1 cellular context compared by ENCODE assay signal in the genomic region with DNA sequence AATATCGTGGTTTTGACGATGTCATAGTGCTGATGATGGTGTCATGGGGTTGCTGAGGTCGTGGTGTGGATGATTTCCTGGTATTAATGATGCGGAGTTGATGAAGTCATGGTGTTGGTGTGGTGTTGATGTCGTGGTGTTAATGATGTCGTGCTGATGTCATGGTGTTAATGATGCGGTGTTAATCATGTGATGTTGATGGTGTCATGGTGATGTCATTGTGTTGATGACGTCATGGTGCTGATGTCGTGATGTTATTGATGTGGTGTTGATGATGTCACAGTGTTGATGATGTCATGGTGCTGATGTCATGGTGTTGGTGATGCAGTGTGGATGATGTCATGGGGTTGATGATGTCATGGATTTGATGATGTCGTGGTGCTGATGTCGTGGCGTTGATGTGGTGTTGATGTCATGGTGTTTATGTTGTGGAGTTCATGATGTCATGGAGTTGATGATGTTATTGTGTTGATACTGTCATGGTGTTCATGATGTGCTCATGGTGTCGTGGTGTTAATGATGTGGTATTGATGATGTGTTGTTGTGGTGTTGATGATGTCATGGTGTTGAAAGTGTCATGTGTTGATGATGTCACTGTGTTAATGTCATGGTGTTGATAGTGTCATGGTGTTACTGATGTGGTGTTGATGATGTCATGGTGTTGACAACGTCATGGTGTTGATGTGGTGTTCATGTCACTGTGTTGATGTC.
TF ChIP-seq lines count a peak whose summit lies in the region.

No MANE protein-coding gene starts in this region.

TF ChIP-seq in HepG2, 621 proteins besides CTCF, POLR2A, EP300 and RAD21 (continued from another document):
- TF ChIP-seq, protein P1, sequence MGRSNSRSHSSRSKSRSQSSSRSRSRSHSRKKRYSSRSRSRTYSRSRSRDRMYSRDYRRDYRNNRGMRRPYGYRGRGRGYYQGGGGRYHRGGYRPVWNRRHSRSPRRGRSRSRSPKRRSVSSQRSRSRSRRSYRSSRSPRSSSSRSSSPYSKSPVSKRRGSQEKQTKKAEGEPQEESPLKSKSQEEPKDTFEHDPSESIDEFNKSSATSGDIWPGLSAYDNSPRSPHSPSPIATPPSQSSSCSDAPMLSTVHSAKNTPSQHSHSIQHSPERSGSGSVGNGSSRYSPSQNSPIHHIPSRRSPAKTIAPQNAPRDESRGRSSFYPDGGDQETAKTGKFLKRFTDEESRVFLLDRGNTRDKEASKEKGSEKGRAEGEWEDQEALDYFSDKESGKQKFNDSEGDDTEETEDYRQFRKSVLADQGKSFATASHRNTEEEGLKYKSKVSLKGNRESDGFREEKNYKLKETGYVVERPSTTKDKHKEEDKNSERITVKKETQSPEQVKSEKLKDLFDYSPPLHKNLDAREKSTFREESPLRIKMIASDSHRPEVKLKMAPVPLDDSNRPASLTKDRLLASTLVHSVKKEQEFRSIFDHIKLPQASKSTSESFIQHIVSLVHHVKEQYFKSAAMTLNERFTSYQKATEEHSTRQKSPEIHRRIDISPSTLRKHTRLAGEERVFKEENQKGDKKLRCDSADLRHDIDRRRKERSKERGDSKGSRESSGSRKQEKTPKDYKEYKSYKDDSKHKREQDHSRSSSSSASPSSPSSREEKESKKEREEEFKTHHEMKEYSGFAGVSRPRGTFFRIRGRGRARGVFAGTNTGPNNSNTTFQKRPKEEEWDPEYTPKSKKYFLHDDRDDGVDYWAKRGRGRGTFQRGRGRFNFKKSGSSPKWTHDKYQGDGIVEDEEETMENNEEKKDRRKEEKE (IDR thresholded peaks at IDR 0.05), result no peak
- no peak for TF ChIP-seq KLF9 (CRISPR knock-in tag; IDR thresholded peaks at IDR 0.05; ENCODE audit: low read depth)
- TF ChIP-seq ATF1 (CRISPR knock-in tag; IDR thresholded peaks at IDR 0.05), result peak; percentile 54; the same call in 1 of the 2 replicates
- peak; percentile 87; the same call in 1 of the 2 replicates for TF ChIP-seq CHD4 (IDR thresholded peaks at IDR 0.05; ENCODE audit: borderline replicate concordance, low read length)
- TF ChIP-seq ZNF577 (CRISPR knock-in tag; IDR thresholded peaks at IDR 0.05; ENCODE audit: borderline replicate concordance, low read depth), result no peak
- peak; percentile 86 for TF ChIP-seq HOXA3 (CRISPR knock-in tag; IDR thresholded peaks at IDR 0.05)
- TF ChIP-seq CREB1 (IDR thresholded peaks at IDR 0.05), result peak; percentile 99
- no peak for TF ChIP-seq CREB1 (CRISPR knock-in tag; IDR thresholded peaks at IDR 0.05)
- 0 out of 2 replicates have a peak, but pooled peaks have one; percentile 20 for TF ChIP-seq EHMT2 (IDR thresholded peaks at IDR 0.05; ENCODE audit: borderline replicate concordance, low read depth, low read length)
- peak; percentile 18 for TF ChIP-seq TBL1XR1 (IDR thresholded peaks at IDR 0.05; ENCODE audit: borderline replicate concordance, low read length, partially characterized antibody)
- TF ChIP-seq, protein P2, sequence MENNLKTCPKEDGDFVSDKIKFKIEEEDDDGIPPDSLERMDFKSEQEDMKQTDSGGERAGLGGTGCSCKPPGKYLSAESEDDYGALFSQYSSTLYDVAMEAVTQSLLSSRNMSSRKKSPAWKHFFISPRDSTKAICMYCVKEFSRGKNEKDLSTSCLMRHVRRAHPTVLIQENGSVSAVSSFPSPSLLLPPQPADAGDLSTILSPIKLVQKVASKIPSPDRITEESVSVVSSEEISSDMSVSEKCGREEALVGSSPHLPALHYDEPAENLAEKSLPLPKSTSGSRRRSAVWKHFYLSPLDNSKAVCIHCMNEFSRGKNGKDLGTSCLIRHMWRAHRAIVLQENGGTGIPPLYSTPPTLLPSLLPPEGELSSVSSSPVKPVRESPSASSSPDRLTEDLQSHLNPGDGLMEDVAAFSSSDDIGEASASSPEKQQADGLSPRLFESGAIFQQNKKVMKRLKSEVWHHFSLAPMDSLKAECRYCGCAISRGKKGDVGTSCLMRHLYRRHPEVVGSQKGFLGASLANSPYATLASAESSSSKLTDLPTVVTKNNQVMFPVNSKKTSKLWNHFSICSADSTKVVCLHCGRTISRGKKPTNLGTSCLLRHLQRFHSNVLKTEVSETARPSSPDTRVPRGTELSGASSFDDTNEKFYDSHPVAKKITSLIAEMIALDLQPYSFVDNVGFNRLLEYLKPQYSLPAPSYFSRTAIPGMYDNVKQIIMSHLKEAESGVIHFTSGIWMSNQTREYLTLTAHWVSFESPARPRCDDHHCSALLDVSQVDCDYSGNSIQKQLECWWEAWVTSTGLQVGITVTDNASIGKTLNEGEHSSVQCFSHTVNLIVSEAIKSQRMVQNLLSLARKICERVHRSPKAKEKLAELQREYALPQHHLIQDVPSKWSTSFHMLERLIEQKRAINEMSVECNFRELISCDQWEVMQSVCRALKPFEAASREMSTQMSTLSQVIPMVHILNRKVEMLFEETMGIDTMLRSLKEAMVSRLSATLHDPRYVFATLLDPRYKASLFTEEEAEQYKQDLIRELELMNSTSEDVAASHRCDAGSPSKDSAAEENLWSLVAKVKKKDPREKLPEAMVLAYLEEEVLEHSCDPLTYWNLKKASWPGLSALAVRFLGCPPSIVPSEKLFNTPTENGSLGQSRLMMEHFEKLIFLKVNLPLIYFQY (CRISPR knock-in tag; IDR thresholded peaks at IDR 0.05; ENCODE audit: borderline replicate concordance), result no peak
- peak; percentile 7; the same call in 1 of the 2 replicates for TF ChIP-seq SOX6 (IDR thresholded peaks at IDR 0.05)
- TF ChIP-seq SOX6 (CRISPR knock-in tag; IDR thresholded peaks at IDR 0.05), result no peak
- peak; percentile 16; the same call in 1 of the 2 replicates for TF ChIP-seq RAD51 (IDR thresholded peaks at IDR 0.05; ENCODE audit: borderline replicate concordance)
- peak; percentile 83 for TF ChIP-seq NBN (conservative IDR thresholded peaks at IDR 0.05)
- TF ChIP-seq WIZ (CRISPR knock-in tag; IDR thresholded peaks at IDR 0.05), result no peak
- 0 out of 2 replicates have a peak, but pooled peaks have one; percentile 28 for TF ChIP-seq ZNF672 (CRISPR knock-in tag; IDR thresholded peaks at IDR 0.05)
- TF ChIP-seq, protein P3, sequence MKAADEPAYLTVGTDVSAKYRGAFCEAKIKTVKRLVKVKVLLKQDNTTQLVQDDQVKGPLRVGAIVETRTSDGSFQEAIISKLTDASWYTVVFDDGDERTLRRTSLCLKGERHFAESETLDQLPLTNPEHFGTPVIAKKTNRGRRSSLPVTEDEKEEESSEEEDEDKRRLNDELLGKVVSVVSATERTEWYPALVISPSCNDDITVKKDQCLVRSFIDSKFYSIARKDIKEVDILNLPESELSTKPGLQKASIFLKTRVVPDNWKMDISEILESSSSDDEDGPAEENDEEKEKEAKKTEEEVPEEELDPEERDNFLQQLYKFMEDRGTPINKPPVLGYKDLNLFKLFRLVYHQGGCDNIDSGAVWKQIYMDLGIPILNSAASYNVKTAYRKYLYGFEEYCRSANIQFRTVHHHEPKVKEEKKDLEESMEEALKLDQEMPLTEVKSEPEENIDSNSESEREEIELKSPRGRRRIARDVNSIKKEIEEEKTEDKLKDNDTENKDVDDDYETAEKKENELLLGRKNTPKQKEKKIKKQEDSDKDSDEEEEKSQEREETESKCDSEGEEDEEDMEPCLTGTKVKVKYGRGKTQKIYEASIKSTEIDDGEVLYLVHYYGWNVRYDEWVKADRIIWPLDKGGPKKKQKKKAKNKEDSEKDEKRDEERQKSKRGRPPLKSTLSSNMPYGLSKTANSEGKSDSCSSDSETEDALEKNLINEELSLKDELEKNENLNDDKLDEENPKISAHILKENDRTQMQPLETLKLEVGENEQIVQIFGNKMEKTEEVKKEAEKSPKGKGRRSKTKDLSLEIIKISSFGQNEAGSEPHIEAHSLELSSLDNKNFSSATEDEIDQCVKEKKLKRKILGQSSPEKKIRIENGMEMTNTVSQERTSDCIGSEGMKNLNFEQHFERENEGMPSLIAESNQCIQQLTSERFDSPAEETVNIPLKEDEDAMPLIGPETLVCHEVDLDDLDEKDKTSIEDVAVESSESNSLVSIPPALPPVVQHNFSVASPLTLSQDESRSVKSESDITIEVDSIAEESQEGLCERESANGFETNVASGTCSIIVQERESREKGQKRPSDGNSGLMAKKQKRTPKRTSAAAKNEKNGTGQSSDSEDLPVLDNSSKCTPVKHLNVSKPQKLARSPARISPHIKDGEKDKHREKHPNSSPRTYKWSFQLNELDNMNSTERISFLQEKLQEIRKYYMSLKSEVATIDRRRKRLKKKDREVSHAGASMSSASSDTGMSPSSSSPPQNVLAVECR (CRISPR knock-in tag; IDR thresholded peaks at IDR 0.05; ENCODE audit: borderline replicate concordance), result peak; percentile 24; the same call in 1 of the 2 replicates
- TF ChIP-seq, protein P4, sequence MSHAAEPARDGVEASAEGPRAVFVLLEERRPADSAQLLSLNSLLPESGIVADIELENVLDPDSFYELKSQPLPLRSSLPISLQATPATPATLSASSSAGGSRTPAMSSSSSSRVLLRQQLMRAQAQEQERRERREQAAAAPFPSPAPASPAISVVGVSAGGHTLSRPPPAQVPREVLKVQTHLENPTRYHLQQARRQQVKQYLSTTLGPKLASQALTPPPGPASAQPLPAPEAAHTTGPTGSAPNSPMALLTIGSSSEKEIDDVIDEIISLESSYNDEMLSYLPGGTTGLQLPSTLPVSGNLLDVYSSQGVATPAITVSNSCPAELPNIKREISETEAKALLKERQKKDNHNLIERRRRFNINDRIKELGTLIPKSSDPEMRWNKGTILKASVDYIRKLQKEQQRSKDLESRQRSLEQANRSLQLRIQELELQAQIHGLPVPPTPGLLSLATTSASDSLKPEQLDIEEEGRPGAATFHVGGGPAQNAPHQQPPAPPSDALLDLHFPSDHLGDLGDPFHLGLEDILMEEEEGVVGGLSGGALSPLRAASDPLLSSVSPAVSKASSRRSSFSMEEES (CRISPR knock-in tag; IDR thresholded peaks at IDR 0.05), result no peak
TF ChIP-seq in HepG2: peak in this region for 17.
